8 cellular contexts compared by ENCODE assay signal in genomic region chr13:41465215-41465907, GRCh38. TPM values are rescaled to one million over a fixed set of nuclear protein-coding genes. Genes with fewer than 3 reads are reported as not detected.
A peak's percentile ranks its signal among the peaks of the same experiment; 100 is the strongest.
DNase-seq lines count a peak whose midpoint lies in the region; ATAC-seq and TF ChIP-seq lines count a peak whose summit lies in the region.

No MANE protein-coding gene starts in this region.

- H3K27ac Mint-ChIP-seq in activated CD8-positive, alpha-beta T cell treated with anti-CD3 and anti-CD28 coated beads, Interleukin-2, amount 10 ng/mL, durations not matched to agents 7 days and 5 days = peak overlapping the region; percentile 94

- H3K4me1 Mint-ChIP-seq in activated CD8-positive, alpha-beta T cell treated with anti-CD3 and anti-CD28 coated beads, Interleukin-2, amount 10 ng/mL, durations not matched to agents 7 days and 5 days (ENCODE audit: low read depth) = peaks cover 79% of the 10 kb centered on the region

- H3K27me3 ChIP-seq in DND-41 (ENCODE audit: insufficient read depth, low read length, poor library complexity) = no peaks in the 10 kb centered on the region

- H4K20me1 ChIP-seq in DND-41 (ENCODE audit: insufficient read depth, low read length) = no peaks in the 10 kb centered on the region

- H3K4me3 ChIP-seq in DND-41 (ENCODE audit: low read depth in 1 of 2, low read length in 2 of 2) (peak overlapping the region in 1 of 2 experiments; percentile 14; a peak in 1 of 4 replicates), skeletal muscle cell (ENCODE audit: low read depth, low read length) (no peak overlapping the region)

- POLR2A ChIA-PET in activated CD8-positive, alpha-beta T cell treated with anti-CD3 and anti-CD28 coated beads, Interleukin-2, amount 10 ng/mL, durations not matched to agents 7 days and 5 days (lab: Charles Lee) = interaction anchor here (0.6 to 2.9 kb wide), 8 partner anchors 21 to 583 kb away, joined by 3 to 21 read pairs (median 3); partner anchors contain the start of gene DGKH

- no peaks in the 10 kb centered on the region for H3K9me3 Mint-ChIP-seq in activated CD8-positive, alpha-beta T cell treated with anti-CD3 and anti-CD28 coated beads, Interleukin-2, amount 10 ng/mL, durations not matched to agents 7 days and 5 days (ENCODE audit: insufficient read depth)

- H3K9me3 ChIP-seq in DND-41 (ENCODE audit: insufficient read depth, low read length, severe bottlenecking) = no peaks in the 10 kb centered on the region

- H3K4me3 Mint-ChIP-seq in activated CD8-positive, alpha-beta T cell treated with anti-CD3 and anti-CD28 coated beads, Interleukin-2, amount 10 ng/mL, durations not matched to agents 7 days and 5 days = peak overlapping the region; percentile 70

- peak overlapping the region; percentile 41 for H3K4me2 ChIP-seq in DND-41 (ENCODE audit: insufficient read depth, low read length)

- H2AFZ ChIP-seq in DND-41 (ENCODE audit: low read depth, low read length) = peak overlapping the region; percentile 70

- DNase-seq in DND-41 (peak; percentile 96), LHCN-M2 (ENCODE audit: low read depth) (peak; percentile 85), epithelial cell of prostate (ENCODE audit: low read depth, low spot score) (peak; percentile 45), skeletal muscle cell (ENCODE audit: low read depth) (peak; percentile 57), D341Med (ENCODE audit: low spot score) (no peak), NCI-H748 (lab: John Stamatoyannopoulos, UW; ENCODE audit: unreplicated experiment) (no peak)
- peak; percentile 95 for DNase-seq in activated CD8-positive, alpha-beta T cell treated with anti-CD3 and anti-CD28 coated beads, Interleukin-2, amount 10 ng/mL, durations not matched to agents 7 days and 5 days

- H3K27me3 Mint-ChIP-seq in activated CD8-positive, alpha-beta T cell treated with anti-CD3 and anti-CD28 coated beads, Interleukin-2, amount 10 ng/mL, durations not matched to agents 7 days and 5 days (ENCODE audit: low read depth) = no peaks in the 10 kb centered on the region

- H3K4me1 ChIP-seq in DND-41 (ENCODE audit: insufficient read depth, low read length) = peaks cover 46% of the 10 kb centered on the region

- peak overlapping the region; percentile 54 for H3K9ac ChIP-seq in DND-41 (ENCODE audit: low read depth, low read length)

- no peak for TF ChIP-seq CTCF in DND-41 (IDR thresholded peaks at IDR 0.05; ENCODE audit: borderline replicate concordance, extremely low read depth, low read length, poor library complexity, severe bottlenecking)

- H3K79me2 ChIP-seq in DND-41 (ENCODE audit: insufficient read depth, low read length) = no peaks in the 10 kb centered on the region

- H3K27ac ChIP-seq in DND-41 (ENCODE audit: low read length) (peak overlapping the region; percentile 98), epithelial cell of prostate (peak overlapping the region; percentile 47)

- H3K36me3 ChIP-seq in DND-41 (ENCODE audit: insufficient read depth, low read length) = no peaks in the 10 kb centered on the region

- ATAC-seq in DND-41 (ENCODE audit: insufficient read depth, low read depth) = peak; percentile 99
- peak; percentile 91 for ATAC-seq in GM21576 (IDR thresholded peaks at IDR 0.05; ENCODE audit: unreplicated experiment)
- peak; percentile 77 for ATAC-seq in activated CD8-positive, alpha-beta T cell treated with anti-CD3 and anti-CD28 coated beads, Interleukin-2, amount 10 ng/mL, durations not matched to agents 7 days and 5 days

- H3K36me3 Mint-ChIP-seq in activated CD8-positive, alpha-beta T cell treated with anti-CD3 and anti-CD28 coated beads, Interleukin-2, amount 10 ng/mL, durations not matched to agents 7 days and 5 days (ENCODE audit: low read depth) = peaks cover 59% of the 10 kb centered on the region

- CTCF ChIA-PET in activated CD8-positive, alpha-beta T cell treated with anti-CD3 and anti-CD28 coated beads, Interleukin-2, amount 10 ng/mL, durations not matched to agents 7 days and 5 days (lab: Charles Lee) = interaction anchor here (0.5 to 3.3 kb wide), 5 partner anchors 8 to 203 kb away, joined by 3 to 20 read pairs (median 4); no protein-coding TSS in a partner anchor

RNA-seq across cellular contexts. Expression of gene RGCC, which starts 8.0 kb away (rescaled TPM):
- total RNA-seq in LHCN-M2 (2014; rRNA removed) = 2.4 and 3.2 TPM in 2 replicates
- polyA plus RNA-seq in LHCN-M2 (2012) = 1.1 TPM
- total RNA-seq in activated CD8-positive, alpha-beta T cell treated with anti-CD3 and anti-CD28 coated beads, Interleukin-2, amount 10 ng/mL, durations not matched to agents 7 days and 5 days = 10 to 100 TPM; 23.8 to 23.9 TPM

Comparison
In these comparisons a context has a peak if more than half of its experiments do, and no peak if none do; other contexts are left out.
1. DNase-seq: peak in DND-41 (single experiment), LHCN-M2 (single experiment), activated CD8-positive, alpha-beta T cell treated with anti-CD3 and anti-CD28 coated beads, Interleukin-2, amount 10 ng/mL, durations not matched to agents 7 days and 5 days (single experiment), epithelial cell of prostate (single experiment) and skeletal muscle cell (single experiment); none in D341Med (single experiment) and NCI-H748 (single experiment).
2. Peak in every context shown above with its lines, with median percentiles within 50 percentile points of each other: ATAC-seq.